ENCODE assay signal across 1 cellular context in genomic region chr10:110651044-110651958, GRCh38.
TF ChIP-seq lines count a peak whose summit lies in the region.

No MANE protein-coding gene starts in this region.

TF ChIP-seq in K562, 482 proteins besides CTCF, POLR2A, EP300 and RAD21 (continued from another document and continues in another):
- TF ChIP-seq ZNF592 (IDR thresholded peaks at IDR 0.05): 0 out of 2 replicates have a peak, but pooled peaks have one; percentile 24
- TF ChIP-seq RBBP5 (IDR thresholded peaks at IDR 0.05; ENCODE audit: borderline replicate concordance, insufficient read depth, low read length, poor library complexity, severe bottlenecking): peak; percentile 44
- no peak for TF ChIP-seq CBX8 (IDR thresholded peaks at IDR 0.05; ENCODE audit: borderline replicate concordance, extremely low read depth, low read depth, low read length, poor library complexity, severe bottlenecking)
- TF ChIP-seq TARDBP (IDR thresholded peaks at IDR 0.05): no peak
- TF ChIP-seq, protein P1, sequence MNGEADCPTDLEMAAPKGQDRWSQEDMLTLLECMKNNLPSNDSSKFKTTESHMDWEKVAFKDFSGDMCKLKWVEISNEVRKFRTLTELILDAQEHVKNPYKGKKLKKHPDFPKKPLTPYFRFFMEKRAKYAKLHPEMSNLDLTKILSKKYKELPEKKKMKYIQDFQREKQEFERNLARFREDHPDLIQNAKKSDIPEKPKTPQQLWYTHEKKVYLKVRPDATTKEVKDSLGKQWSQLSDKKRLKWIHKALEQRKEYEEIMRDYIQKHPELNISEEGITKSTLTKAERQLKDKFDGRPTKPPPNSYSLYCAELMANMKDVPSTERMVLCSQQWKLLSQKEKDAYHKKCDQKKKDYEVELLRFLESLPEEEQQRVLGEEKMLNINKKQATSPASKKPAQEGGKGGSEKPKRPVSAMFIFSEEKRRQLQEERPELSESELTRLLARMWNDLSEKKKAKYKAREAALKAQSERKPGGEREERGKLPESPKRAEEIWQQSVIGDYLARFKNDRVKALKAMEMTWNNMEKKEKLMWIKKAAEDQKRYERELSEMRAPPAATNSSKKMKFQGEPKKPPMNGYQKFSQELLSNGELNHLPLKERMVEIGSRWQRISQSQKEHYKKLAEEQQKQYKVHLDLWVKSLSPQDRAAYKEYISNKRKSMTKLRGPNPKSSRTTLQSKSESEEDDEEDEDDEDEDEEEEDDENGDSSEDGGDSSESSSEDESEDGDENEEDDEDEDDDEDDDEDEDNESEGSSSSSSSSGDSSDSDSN (IDR thresholded peaks at IDR 0.05; ENCODE audit: borderline replicate concordance in 1 of 2, low read depth in 2 of 2, low read length in 2 of 2): peak; percentile 62 to 67; a peak in 2 of 4 replicates
- TF ChIP-seq NR2C2 (CRISPR knock-in tag; IDR thresholded peaks at IDR 0.05): no peak
- TF ChIP-seq NR2C2 (tag; IDR thresholded peaks at IDR 0.05): peak; percentile 19; the same call in 1 of the 2 replicates
- TF ChIP-seq ZKSCAN3 (CRISPR knock-in tag; IDR thresholded peaks at IDR 0.05): no peak
- TF ChIP-seq, protein P2, sequence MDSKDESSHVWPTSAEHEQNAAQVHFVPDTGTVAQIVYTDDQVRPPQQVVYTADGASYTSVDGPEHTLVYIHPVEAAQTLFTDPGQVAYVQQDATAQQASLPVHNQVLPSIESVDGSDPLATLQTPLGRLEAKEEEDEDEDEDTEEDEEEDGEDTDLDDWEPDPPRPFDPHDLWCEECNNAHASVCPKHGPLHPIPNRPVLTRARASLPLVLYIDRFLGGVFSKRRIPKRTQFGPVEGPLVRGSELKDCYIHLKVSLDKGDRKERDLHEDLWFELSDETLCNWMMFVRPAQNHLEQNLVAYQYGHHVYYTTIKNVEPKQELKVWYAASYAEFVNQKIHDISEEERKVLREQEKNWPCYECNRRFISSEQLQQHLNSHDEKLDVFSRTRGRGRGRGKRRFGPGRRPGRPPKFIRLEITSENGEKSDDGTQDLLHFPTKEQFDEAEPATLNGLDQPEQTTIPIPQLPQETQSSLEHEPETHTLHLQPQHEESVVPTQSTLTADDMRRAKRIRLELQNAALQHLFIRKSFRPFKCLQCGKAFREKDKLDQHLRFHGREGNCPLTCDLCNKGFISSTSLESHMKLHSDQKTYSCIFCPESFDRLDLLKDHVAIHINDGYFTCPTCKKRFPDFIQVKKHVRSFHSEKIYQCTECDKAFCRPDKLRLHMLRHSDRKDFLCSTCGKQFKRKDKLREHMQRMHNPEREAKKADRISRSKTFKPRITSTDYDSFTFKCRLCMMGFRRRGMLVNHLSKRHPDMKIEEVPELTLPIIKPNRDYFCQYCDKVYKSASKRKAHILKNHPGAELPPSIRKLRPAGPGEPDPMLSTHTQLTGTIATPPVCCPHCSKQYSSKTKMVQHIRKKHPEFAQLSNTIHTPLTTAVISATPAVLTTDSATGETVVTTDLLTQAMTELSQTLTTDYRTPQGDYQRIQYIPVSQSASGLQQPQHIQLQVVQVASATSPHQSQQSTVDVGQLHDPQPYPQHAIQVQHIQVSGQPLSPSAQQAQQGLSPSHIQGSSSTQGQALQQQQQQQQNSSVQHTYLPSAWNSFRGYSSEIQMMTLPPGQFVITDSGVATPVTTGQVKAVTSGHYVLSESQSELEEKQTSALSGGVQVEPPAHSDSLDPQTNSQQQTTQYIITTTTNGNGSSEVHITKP (IDR thresholded peaks at IDR 0.05; ENCODE audit: partially characterized antibody): no peak
- TF ChIP-seq ZNF165 (CRISPR knock-in tag; IDR thresholded peaks at IDR 0.05; ENCODE audit: borderline replicate concordance): no peak
- TF ChIP-seq E2F3 (CRISPR knock-in tag; IDR thresholded peaks at IDR 0.05): no peak
- TF ChIP-seq, protein P3, sequence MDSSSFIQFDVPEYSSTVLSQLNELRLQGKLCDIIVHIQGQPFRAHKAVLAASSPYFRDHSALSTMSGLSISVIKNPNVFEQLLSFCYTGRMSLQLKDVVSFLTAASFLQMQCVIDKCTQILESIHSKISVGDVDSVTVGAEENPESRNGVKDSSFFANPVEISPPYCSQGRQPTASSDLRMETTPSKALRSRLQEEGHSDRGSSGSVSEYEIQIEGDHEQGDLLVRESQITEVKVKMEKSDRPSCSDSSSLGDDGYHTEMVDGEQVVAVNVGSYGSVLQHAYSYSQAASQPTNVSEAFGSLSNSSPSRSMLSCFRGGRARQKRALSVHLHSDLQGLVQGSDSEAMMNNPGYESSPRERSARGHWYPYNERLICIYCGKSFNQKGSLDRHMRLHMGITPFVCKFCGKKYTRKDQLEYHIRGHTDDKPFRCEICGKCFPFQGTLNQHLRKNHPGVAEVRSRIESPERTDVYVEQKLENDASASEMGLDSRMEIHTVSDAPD (CRISPR knock-in tag; IDR thresholded peaks at IDR 0.05): no peak
- TF ChIP-seq IRF9 (tag; IDR thresholded peaks at IDR 0.05): no peak
- TF ChIP-seq ATF1 (CRISPR knock-in tag; IDR thresholded peaks at IDR 0.05): no peak
- TF ChIP-seq ATF1 (tag; IDR thresholded peaks at IDR 0.05): 0 out of 2 replicates have a peak, but pooled peaks have one; percentile 15
- no peak for TF ChIP-seq ZKSCAN1 (IDR thresholded peaks at IDR 0.05; ENCODE audit: low read depth, low read length)
- peak; percentile 10; the same call in 1 of the 2 replicates for TF ChIP-seq JUND (IDR thresholded peaks at IDR 0.05; ENCODE audit: borderline replicate concordance, low read depth, low read length)
- no peak; the same call in 2 of the 3 replicates for TF ChIP-seq JUND (tag; IDR thresholded peaks at IDR 0.05; ENCODE audit: borderline replicate concordance, low read depth, low read length)
- no peak for TF ChIP-seq TRIM24 (IDR thresholded peaks at IDR 0.05)
- TF ChIP-seq, protein P4, sequence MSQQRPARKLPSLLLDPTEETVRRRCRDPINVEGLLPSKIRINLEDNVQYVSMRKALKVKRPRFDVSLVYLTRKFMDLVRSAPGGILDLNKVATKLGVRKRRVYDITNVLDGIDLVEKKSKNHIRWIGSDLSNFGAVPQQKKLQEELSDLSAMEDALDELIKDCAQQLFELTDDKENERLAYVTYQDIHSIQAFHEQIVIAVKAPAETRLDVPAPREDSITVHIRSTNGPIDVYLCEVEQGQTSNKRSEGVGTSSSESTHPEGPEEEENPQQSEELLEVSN (IDR thresholded peaks at IDR 0.05; ENCODE audit: borderline replicate concordance in 1 of 2, extremely low read depth in 1 of 2, insufficient read depth in 1 of 2, insufficient read length in 1 of 2, low read depth in 1 of 2, low read length in 1 of 2, poor library complexity in 1 of 2, severe bottlenecking in 1 of 2): peak in 1 of 2 experiments; percentile 22
- no peak for TF ChIP-seq ZNF785 (CRISPR knock-in tag; IDR thresholded peaks at IDR 0.05)
- TF ChIP-seq AFF4 (CRISPR knock-in tag; IDR thresholded peaks at IDR 0.05): no peak
- TF ChIP-seq MEF2D (tag; conservative IDR thresholded peaks at IDR 0.05; ENCODE audit: low read depth): no peak
- TF ChIP-seq CREBBP (IDR thresholded peaks at IDR 0.05; ENCODE audit: low read depth, low read length): no peak
- TF ChIP-seq HDAC1 (IDR thresholded peaks at IDR 0.05): no peak
- TF ChIP-seq, protein P5, sequence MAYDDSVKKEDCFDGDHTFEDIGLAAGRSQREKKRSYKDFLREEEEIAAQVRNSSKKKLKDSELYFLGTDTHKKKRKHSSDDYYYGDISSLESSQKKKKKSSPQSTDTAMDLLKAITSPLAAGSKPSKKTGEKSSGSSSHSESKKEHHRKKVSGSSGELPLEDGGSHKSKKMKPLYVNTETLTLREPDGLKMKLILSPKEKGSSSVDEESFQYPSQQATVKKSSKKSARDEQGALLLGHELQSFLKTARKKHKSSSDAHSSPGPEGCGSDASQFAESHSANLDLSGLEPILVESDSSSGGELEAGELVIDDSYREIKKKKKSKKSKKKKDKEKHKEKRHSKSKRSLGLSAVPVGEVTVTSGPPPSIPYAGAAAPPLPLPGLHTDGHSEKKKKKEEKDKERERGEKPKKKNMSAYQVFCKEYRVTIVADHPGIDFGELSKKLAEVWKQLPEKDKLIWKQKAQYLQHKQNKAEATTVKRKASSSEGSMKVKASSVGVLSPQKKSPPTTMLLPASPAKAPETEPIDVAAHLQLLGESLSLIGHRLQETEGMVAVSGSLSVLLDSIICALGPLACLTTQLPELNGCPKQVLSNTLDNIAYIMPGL (CRISPR knock-in tag; IDR thresholded peaks at IDR 0.05): no peak
- TF ChIP-seq, protein P6, sequence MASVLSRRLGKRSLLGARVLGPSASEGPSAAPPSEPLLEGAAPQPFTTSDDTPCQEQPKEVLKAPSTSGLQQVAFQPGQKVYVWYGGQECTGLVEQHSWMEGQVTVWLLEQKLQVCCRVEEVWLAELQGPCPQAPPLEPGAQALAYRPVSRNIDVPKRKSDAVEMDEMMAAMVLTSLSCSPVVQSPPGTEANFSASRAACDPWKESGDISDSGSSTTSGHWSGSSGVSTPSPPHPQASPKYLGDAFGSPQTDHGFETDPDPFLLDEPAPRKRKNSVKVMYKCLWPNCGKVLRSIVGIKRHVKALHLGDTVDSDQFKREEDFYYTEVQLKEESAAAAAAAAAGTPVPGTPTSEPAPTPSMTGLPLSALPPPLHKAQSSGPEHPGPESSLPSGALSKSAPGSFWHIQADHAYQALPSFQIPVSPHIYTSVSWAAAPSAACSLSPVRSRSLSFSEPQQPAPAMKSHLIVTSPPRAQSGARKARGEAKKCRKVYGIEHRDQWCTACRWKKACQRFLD (CRISPR knock-in tag; IDR thresholded peaks at IDR 0.05): no peak
- no peak for TF ChIP-seq ELF2 (CRISPR knock-in tag; IDR thresholded peaks at IDR 0.05)
- no peak for TF ChIP-seq ETV6 (IDR thresholded peaks at IDR 0.05; ENCODE audit: borderline replicate concordance in 1 of 2, low read depth in 2 of 2, low read length in 1 of 2)
- no peak for TF ChIP-seq ETV6 (CRISPR knock-in tag; IDR thresholded peaks at IDR 0.05; ENCODE audit: borderline replicate concordance)
- TF ChIP-seq FOXA3 (CRISPR knock-in tag; conservative IDR thresholded peaks at IDR 0.05 in 1 of 2, IDR thresholded peaks at IDR 0.05 in 1 of 2): peak; percentile 44 to 74; a peak in 3 of 4 replicates
